9 cellular contexts compared by ENCODE assay signal in genomic region chr18:13513015-13513414, GRCh38.
A peak's percentile ranks its signal among the peaks of the same experiment; 100 is the strongest.
DNase-seq lines count a peak whose midpoint lies in the region; ATAC-seq and TF ChIP-seq lines count a peak whose summit lies in the region.
"Had no signal": no experiment of that assay in that cellular context is flagged by ENCODE, and none has a peak within 500 bp of the region (broad histone marks: within the 10 kb centered on the region; RNA-seq: fewer than 3 reads in every experiment).

No MANE protein-coding gene starts in this region.

- H3K27ac Mint-ChIP-seq in activated CD4-positive, alpha-beta T cell treated with anti-CD3 and anti-CD28 coated beads for 36 hours = no peak overlapping the region
- H3K27ac Mint-ChIP-seq in immature natural killer cell = peak overlapping the region in 1 of 6 donors; percentile 12

- no peaks in the 10 kb centered on the region for H3K79me2 ChIP-seq in SK-N-SH (ENCODE audit: insufficient read depth)

- no peak overlapping the region for H2AFZ ChIP-seq in SK-N-SH (ENCODE audit: low read depth)

- no peak for TF ChIP-seq CTCF in SK-N-SH (IDR thresholded peaks at IDR 0.05)
- TF ChIP-seq CTCF in dorsolateral prefrontal cortex (IDR thresholded peaks at IDR 0.05 in 54 of 56, conservative IDR thresholded peaks at IDR 0.05 in 2 of 56; ENCODE audit: low read depth in 1 of 56, partially characterized antibody in 56 of 56) = no peak

- no peak for TF ChIP-seq EP300 in SK-N-SH (IDR thresholded peaks at IDR 0.05; ENCODE audit: borderline replicate concordance in 1 of 2, low read depth in 1 of 2, low read length in 1 of 2)

- H3K4me3 Mint-ChIP-seq in activated CD4-positive, alpha-beta T cell treated with anti-CD3 and anti-CD28 coated beads for 36 hours = no peak overlapping the region
- no peak overlapping the region for H3K4me3 Mint-ChIP-seq in immature natural killer cell

- no peak overlapping the region for H3K9ac ChIP-seq in SK-N-SH

- H3K4me2 ChIP-seq in SK-N-SH = no peak overlapping the region

- no peak for TF ChIP-seq RAD21 in SK-N-SH (IDR thresholded peaks at IDR 0.05; ENCODE audit: low read length)

- POLR2A ChIA-PET in activated CD4-positive, alpha-beta T cell treated with anti-CD3 and anti-CD28 coated beads for 36 hours (lab: Charles Lee) = interaction anchor here (0.7 kb wide), 1 partner anchor 14 kb away, joined by 3 read pairs; no protein-coding TSS in a partner anchor
- POLR2A ChIA-PET in SK-N-SH (lab: Yijun Ruan, JAX) = interaction anchor here (1.0 kb wide), 1 partner anchor 290 kb away, joined by 3 read pairs; no protein-coding TSS in a partner anchor

- no peaks in the 10 kb centered on the region for H3K9me2 ChIP-seq in SK-N-SH

- no peaks in the 10 kb centered on the region for H3K36me3 ChIP-seq in SK-N-SH (replicated peaks in 1 of 2; ENCODE audit: control insufficient read depth in 1 of 2, insufficient read depth in 2 of 2, low read length in 1 of 2)

- peaks cover 26% of the 10 kb centered on the region for H3K36me3 Mint-ChIP-seq in activated CD4-positive, alpha-beta T cell treated with anti-CD3 and anti-CD28 coated beads for 36 hours (ENCODE audit: low read depth)
- H3K36me3 Mint-ChIP-seq in immature natural killer cell = peaks cover 5 to 32% (median 9%) of the 10 kb centered on the region in 3 donors

- H3K27me3 ChIP-seq in SK-N-SH (ENCODE audit: insufficient read depth) (no peaks in the 10 kb centered on the region), dorsolateral prefrontal cortex (no peaks in the 10 kb centered on the region)

- no peaks in the 10 kb centered on the region for H3F3A ChIP-seq in SK-N-SH (replicated peaks; ENCODE audit: insufficient read depth)

- H3K9me3 Mint-ChIP-seq in activated CD4-positive, alpha-beta T cell treated with anti-CD3 and anti-CD28 coated beads for 36 hours (ENCODE audit: low read depth) = no peaks in the 10 kb centered on the region
- H3K9me3 Mint-ChIP-seq in immature natural killer cell = no peaks in the 10 kb centered on the region

- H3K4me1 ChIP-seq in SK-N-SH (ENCODE audit: control insufficient read depth in 1 of 2, insufficient read depth in 2 of 2, low read depth in 1 of 2, low read length in 1 of 2) = peaks cover 0 to 14% of the 10 kb centered on the region in 2 experiments; a peak in 1 of 4 replicates

- no peaks in the 10 kb centered on the region for H3K9me3 ChIP-seq in SK-N-SH

- WGBS in SK-N-SH (ENCODE audit: low lambda C conversion rate) = 9% methylated on average over 4 of the region's 4 CpGs

- CTCF ChIA-PET in activated CD4-positive, alpha-beta T cell treated with anti-CD3 and anti-CD28 coated beads for 36 hours (lab: Charles Lee) = interaction anchor here (0.8 to 2.3 kb wide), 5 partner anchors 11 to 354 kb away, joined by 3 to 9 read pairs (median 3); no protein-coding TSS in a partner anchor
- CTCF ChIA-PET in SK-N-SH (lab: Yijun Ruan, JAX) = interaction anchor here (0.6 to 1.6 kb wide), 2 partner anchors 45 to 1474 kb away, joined by 3 to 6 read pairs; no protein-coding TSS in a partner anchor

- peak; percentile 34 for DNase-seq in activated CD4-positive, alpha-beta T cell treated with anti-CD3 and anti-CD28 coated beads for 36 hours
- no peak for DNase-seq in activated CD4-positive, alpha-beta T cell treated with anti-CD3 and anti-CD28 coated beads for 1 hour
- DNase-seq in SK-N-SH (peak; percentile 50), immature natural killer cell (peak in 2 of 3 donors; percentile 5 to 19), dorsolateral prefrontal cortex (no peak), globus pallidus (ENCODE audit: low spot score) (no peak)
- peak; percentile 23 for DNase-seq in stimulated activated naive CD8-positive, alpha-beta T cell treated with anti-CD3 and anti-CD28 coated beads, Interleukin-15, Interleukin-2, amounts not matched to agents 100 U/mL and 50 U/mL, for 24 hours
- DNase-seq: stimulated activated CD4-positive, alpha-beta T cell treated with anti-CD3 and anti-CD28 coated beads, Interleukin-12 subunit alpha, Interleukin-12 subunit beta, amount 100 ng/mL, for 4 hours had no signal

- peak; percentile 94 for ATAC-seq in activated CD4-positive, alpha-beta T cell treated with anti-CD3 and anti-CD28 coated beads for 36 hours
- ATAC-seq in stimulated activated naive CD8-positive, alpha-beta T cell treated with anti-CD3 and anti-CD28 coated beads, Interleukin-15, Interleukin-2, amounts not matched to agents 100 U/mL and 50 U/mL, for 24 hours = peak; percentile 96
- ATAC-seq in GM19467 (IDR thresholded peaks at IDR 0.05; ENCODE audit: unreplicated experiment) = no peak

- H3K27ac ChIP-seq in SK-N-SH (ENCODE audit: low read depth in 2 of 2, low read length in 1 of 2) (peak overlapping the region in 1 of 2 experiments; percentile 80; a peak in 2 of 4 replicates), dorsolateral prefrontal cortex (no peak overlapping the region)

- no peaks in the 10 kb centered on the region for H4K20me1 ChIP-seq in SK-N-SH (ENCODE audit: insufficient read depth)

- no peaks in the 10 kb centered on the region for H3K27me3 Mint-ChIP-seq in activated CD4-positive, alpha-beta T cell treated with anti-CD3 and anti-CD28 coated beads for 36 hours
- H3K27me3 Mint-ChIP-seq in immature natural killer cell (ENCODE audit: low read depth in 3 of 3) = no peaks in the 10 kb centered on the region

- H3K4me1 Mint-ChIP-seq in activated CD4-positive, alpha-beta T cell treated with anti-CD3 and anti-CD28 coated beads for 36 hours = peaks cover 39% of the 10 kb centered on the region
- peaks cover 16 to 42% of the 10 kb centered on the region in 2 donors for H3K4me1 Mint-ChIP-seq in immature natural killer cell

- H3K4me3 ChIP-seq in SK-N-SH (ENCODE audit: low read depth in 2 of 2, low read length in 1 of 2) = no peak overlapping the region
- H3K4me3 ChIP-seq in dorsolateral prefrontal cortex = no peak overlapping the region

- intact Hi-C loops in activated CD4-positive, alpha-beta T cell treated with anti-CD3 and anti-CD28 coated beads for 36 hours (cut with DNase I, micrococcal nuclease) = no loop called here
- intact Hi-C loops in dorsolateral prefrontal cortex (cut with DNase I) = no loop called here

TF ChIP-seq in SK-N-SH, 30 proteins besides CTCF, POLR2A, EP300 and RAD21:
- TF ChIP-seq GATA2 (CRISPR knock-in tag; IDR thresholded peaks at IDR 0.05) (no peak), POLR2AphosphoS5 (IDR thresholded peaks at IDR 0.05; ENCODE audit: low read depth, low read length) (no peak)

Comparison
In these comparisons a context has a peak if more than half of its experiments do, and no peak if none do; other contexts are left out.
1. DNase-seq: peak in activated CD4-positive, alpha-beta T cell treated with anti-CD3 and anti-CD28 coated beads for 36 hours (single experiment), SK-N-SH (single experiment), immature natural killer cell (2 of 3) and stimulated activated naive CD8-positive, alpha-beta T cell treated with anti-CD3 and anti-CD28 coated beads, Interleukin-15, Interleukin-2, amounts not matched to agents 100 U/mL and 50 U/mL, for 24 hours (single experiment); none in activated CD4-positive, alpha-beta T cell treated with anti-CD3 and anti-CD28 coated beads for 1 hour (single experiment), dorsolateral prefrontal cortex (0 of 10) and globus pallidus (single experiment).